Comparison of ENCODE assay signal across 1 cellular context in genomic region chr3:9224490-9224889, GRCh38.
TF ChIP-seq lines count a peak whose summit lies in the region.

No MANE protein-coding gene starts in this region.

TF ChIP-seq in SK-N-SH, 30 proteins besides CTCF, POLR2A, EP300 and RAD21 (continued from another document):
- no peak for TF ChIP-seq REST (IDR thresholded peaks at IDR 0.05; ENCODE audit: low read depth, low read length)
